8 cellular contexts compared by ENCODE assay signal in genomic region chr2:191012845-191013616, GRCh38. TPM values are rescaled to one million over a fixed set of nuclear protein-coding genes. Genes with fewer than 3 reads are reported as not detected.
DNase-seq lines count a peak whose midpoint lies in the region; ATAC-seq, FAIRE-seq and TF ChIP-seq lines count a peak whose summit lies in the region.

No MANE protein-coding gene starts in this region.

- no peak for DNase-seq in GM12892 (ENCODE audit: insufficient read length)
- peak; percentile 49 for DNase-seq in NOMO-1 treated with DMSO at 0.1 percent for 48 hours (lab: John Stamatoyannopoulos, UW; ENCODE audit: unreplicated experiment)
- DNase-seq in fibroblast of lung (ENCODE audit: low read depth in 2 of 2) = peak; percentile 27 to 49
- no peak for DNase-seq in foreskin melanocyte
- DNase-seq in GM19240 (ENCODE audit: insufficient read length, low spot score) = no peak
- no peak for DNase-seq in KBM-7

- H3K27ac ChIP-seq in fibroblast of lung (ENCODE audit: insufficient read depth, low read length) = peak overlapping the region; percentile 94
- peak overlapping the region; percentile 91 for H3K27ac ChIP-seq in rectal smooth muscle tissue (ENCODE audit: low read depth, low read length)

- FAIRE-seq in GM12892 (lab: Jason Lieb, UNC) = peak; percentile 44

- TF ChIP-seq POLR2A in GM12892 (IDR thresholded peaks at IDR 0.05; ENCODE audit: low read depth, low read length) = no peak

- H3K4me1 ChIP-seq in fibroblast of lung (ENCODE audit: control insufficient read depth, extremely low read depth, insufficient read depth, low read length) (peaks cover 7% of the 10 kb centered on the region), rectal smooth muscle tissue (ENCODE audit: control insufficient read depth, insufficient read depth, low read length) (peaks cover 13% of the 10 kb centered on the region)

- H3K27me3 ChIP-seq in fibroblast of lung (ENCODE audit: control insufficient read depth, insufficient read depth, low read length) (no peaks in the 10 kb centered on the region), rectal smooth muscle tissue (ENCODE audit: control insufficient read depth, insufficient read depth, low read length) (no peaks in the 10 kb centered on the region)

- ATAC-seq in HG03095 (IDR thresholded peaks at IDR 0.05; ENCODE audit: unreplicated experiment) = no peak

- peaks cover 3% of the 10 kb centered on the region for H3K36me3 ChIP-seq in fibroblast of lung (ENCODE audit: control insufficient read depth, insufficient read depth, low read length)
- H3K36me3 ChIP-seq in rectal smooth muscle tissue (ENCODE audit: control insufficient read depth, insufficient read depth, low read length) = peaks cover 2% of the 10 kb centered on the region

- H4K20me1 ChIP-seq in fibroblast of lung (ENCODE audit: control insufficient read depth, extremely low read depth, insufficient read depth, low read length) = no peaks in the 10 kb centered on the region

- H2AFZ ChIP-seq in fibroblast of lung (ENCODE audit: low read length) = peak overlapping the region; percentile 36

- in situ Hi-C loops in KBM-7 (cut with MboI; ENCODE audit: low pct_unique_long_range_greater_than_20kb, low sequenced_read_pairs) = no loop called here

- no peaks in the 10 kb centered on the region for H3K9me3 ChIP-seq in fibroblast of lung (ENCODE audit: control insufficient read depth, insufficient read depth, low read depth, low read length)

- H3K4me3 ChIP-seq in fibroblast of lung (replicated peaks in 1 of 4; ENCODE audit: control extremely low read depth in 1 of 4, insufficient read depth in 1 of 4, low read depth in 3 of 4, low read length in 4 of 4) (peak overlapping the region; percentile 80 to 97 (median 92)), rectal smooth muscle tissue (ENCODE audit: low read length) (peak overlapping the region; percentile 99)

- peak overlapping the region; percentile 86 for H3K9ac ChIP-seq in fibroblast of lung (ENCODE audit: insufficient read depth, low read length)
- H3K9ac ChIP-seq in rectal smooth muscle tissue (ENCODE audit: low read length) = peak overlapping the region; percentile 89

- H3K79me2 ChIP-seq in fibroblast of lung (ENCODE audit: control insufficient read depth, insufficient read depth, low read length) = peaks cover 33% of the 10 kb centered on the region

- peak overlapping the region; percentile 93 for H3K4me2 ChIP-seq in fibroblast of lung (ENCODE audit: extremely low read depth, insufficient read depth, low read length)

- TF ChIP-seq CTCF in fibroblast of lung (conservative IDR thresholded peaks at IDR 0.05 in 1 of 2, IDR thresholded peaks at IDR 0.05 in 1 of 2; ENCODE audit: low read depth in 1 of 2, low read length in 2 of 2) = no peak

RNA-seq across cellular contexts. Expression of gene STAT1, which starts 0.9 kb away (rescaled TPM):
- 219 TPM for polyA plus RNA-seq in GM12892 (2012; ENCODE audit: missing spikeins)
- total RNA-seq in fibroblast of lung = 101 and 128 TPM in 2 replicates
- polyA plus RNA-seq in fibroblast of lung = 98.2 and 171 TPM in 2 replicates
- polyA plus RNA-seq in fibroblast of lung (2012) = 80.8 and 140 TPM in 2 replicates
- polyA minus RNA-seq in fibroblast of lung (ENCODE audit: low replicate concordance) = 90.7 and 129 TPM in 2 replicates

Comparison
In these comparisons a context has a peak if more than half of its experiments do, and no peak if none do; other contexts are left out.
1. DNase-seq: peak in NOMO-1 treated with DMSO at 0.1 percent for 48 hours (single experiment) and fibroblast of lung (2 of 2); none in GM12892 (single experiment), foreskin melanocyte (single experiment), GM19240 (single experiment) and KBM-7 (single experiment).